Comparison of ENCODE assay signal across 32 cellular contexts in genomic region chr9:98747476-98747875, GRCh38. TPM values are rescaled to one million over a fixed set of nuclear protein-coding genes. Genes with fewer than 3 reads are reported as not detected.
"Had no signal": no experiment of that assay in that cellular context is flagged by ENCODE, and none has a peak within 500 bp of the region (broad histone marks: within the 10 kb centered on the region; RNA-seq: fewer than 3 reads in every experiment).

No MANE protein-coding gene starts in this region.

- H3K27me3 ChIP-seq: ascending aorta, breast epithelium, dorsolateral prefrontal cortex, esophagus squamous epithelium had no signal

- ATAC-seq: activated CD4-positive, CD25-positive, alpha-beta regulatory T cell treated with anti-CD3 and anti-CD28 coated beads, Interleukin-2, amount 50 U/mL, for 24 hours; activated CD8-positive, alpha-beta T cell treated with anti-CD3 and anti-CD28 coated beads for 36 hours; activated T-cell treated with anti-CD3 and anti-CD28 coated beads, Interleukin-2, amount 50 U/mL, for 4 hours; activated T-helper 17 cell treated with anti-CD3 and anti-CD28 coated beads, Interleukin-2, amount 50 U/mL, for 72 hours; T-cell had no signal

- H3K4me1 Mint-ChIP-seq: activated B cell treated with CpG ODN at 0.5 μM for 24 hours; activated naive CD4-positive, alpha-beta T cell treated with anti-CD3 and anti-CD28 coated beads, Interleukin-2, amount 50 U/mL, for 24 hours; activated naive CD8-positive, alpha-beta T cell treated with anti-CD3 and anti-CD28 coated beads, Interleukin-2, amount 10 ng/mL, durations not matched to agents 7 days and 5 days; activated T-helper 17 cell treated with anti-CD3 and anti-CD28 coated beads, Interleukin-2, amount 50 U/mL, for 72 hours; brain; central memory CD8-positive, alpha-beta T cell; T-cell had no signal

- H3K27ac Mint-ChIP-seq: activated B cell treated with CpG ODN at 0.5 μM for 24 hours; activated CD8-positive, alpha-beta T cell treated with anti-CD3 and anti-CD28 coated beads for 36 hours; activated naive CD4-positive, alpha-beta T cell treated with anti-CD3 and anti-CD28 coated beads, Interleukin-2, amount 50 U/mL, for 24 hours; activated naive CD8-positive, alpha-beta T cell treated with anti-CD3 and anti-CD28 coated beads, Interleukin-2, amount 10 ng/mL, durations not matched to agents 7 days and 5 days; activated T-helper 17 cell treated with anti-CD3 and anti-CD28 coated beads, Interleukin-2, amount 50 U/mL, for 72 hours; dendritic cell treated with granulocyte-macrophage colony-stimulating factor and Interleukin-4, amounts not matched to agents 40 ng/mL and 50 ng/mL, for 4 days; T-cell; T-helper 1 cell treated with Interleukin-12 subunit alpha and Interleukin-12 subunit beta and Interleukin-4 antibody, amounts not matched to agents 30 μg/mL and 1 μg/mL, for 36 hours; T-helper 2 cell treated with Interferon-gamma antibody and Interleukin-4, amounts not matched to agents 5 μg/mL and 100 μg/mL, for 36 hours had no signal

- DNase-seq: activated B cell treated with CpG ODN at 0.5 μM for 24 hours; activated CD4-positive, alpha-beta T cell treated with anti-CD3 and anti-CD28 coated beads for 48 hours; activated CD4-positive, alpha-beta T cell treated with anti-CD3 and anti-CD28 coated beads, Interleukin-2, amount 50 U/mL, for 1 hour; activated CD4-positive, alpha-beta T cell treated with anti-CD3 and anti-CD28 coated beads, Interleukin-2, amount 50 U/mL, for 48 hours; activated CD8-positive, alpha-beta memory T cell treated with anti-CD3 and anti-CD28 coated beads for 24 hours; activated CD8-positive, alpha-beta T cell treated with anti-CD3 and anti-CD28 coated beads for 36 hours; activated effector memory CD4-positive, alpha-beta T cell treated with Interleukin-2 at 50 U/mL for 16 hours; activated gamma-delta T cell treated with Interleukin-2 at 50 U/mL for 16 hours; activated naive CD4-positive, alpha-beta T cell treated with Interleukin-2 at 50 U/mL for 16 hours; activated naive CD8-positive, alpha-beta T cell treated with anti-CD3 and anti-CD28 coated beads, Interleukin-2, amount 10 ng/mL, durations not matched to agents 7 days and 5 days; activated T-cell treated with anti-CD3 and anti-CD28 coated beads, Interleukin-2, amount 50 U/mL, for 4 hours; dorsolateral prefrontal cortex; effector memory CD4-positive, alpha-beta T cell; erythroblast; esophagus squamous epithelium; head of caudate nucleus; SW 1271; T-cell; T1000; WERI-Rb-1 had no signal

- H3K4me1 ChIP-seq: ascending aorta, breast epithelium, esophagus squamous epithelium had no signal

- H3K27me3 Mint-ChIP-seq: activated B cell treated with CpG ODN at 0.5 μM for 24 hours; activated CD8-positive, alpha-beta T cell treated with anti-CD3 and anti-CD28 coated beads for 36 hours; activated naive CD4-positive, alpha-beta T cell treated with anti-CD3 and anti-CD28 coated beads, Interleukin-2, amount 50 U/mL, for 24 hours; activated naive CD8-positive, alpha-beta T cell treated with anti-CD3 and anti-CD28 coated beads, Interleukin-2, amount 10 ng/mL, durations not matched to agents 7 days and 5 days; activated T-helper 17 cell treated with anti-CD3 and anti-CD28 coated beads, Interleukin-2, amount 50 U/mL, for 72 hours; brain; central memory CD8-positive, alpha-beta T cell; dendritic cell treated with granulocyte-macrophage colony-stimulating factor and Interleukin-4, amounts not matched to agents 40 ng/mL and 50 ng/mL, for 4 days; T-cell had no signal

- H3K9me3 Mint-ChIP-seq: activated CD8-positive, alpha-beta T cell treated with anti-CD3 and anti-CD28 coated beads for 36 hours; activated naive CD4-positive, alpha-beta T cell treated with anti-CD3 and anti-CD28 coated beads, Interleukin-2, amount 50 U/mL, for 24 hours; activated naive CD8-positive, alpha-beta T cell treated with anti-CD3 and anti-CD28 coated beads, Interleukin-2, amount 10 ng/mL, durations not matched to agents 7 days and 5 days; activated T-cell treated with anti-CD3 and anti-CD28 coated beads, Interleukin-2, amount 50 U/mL, for 4 hours; activated T-helper 17 cell treated with anti-CD3 and anti-CD28 coated beads, Interleukin-2, amount 50 U/mL, for 72 hours; brain; central memory CD8-positive, alpha-beta T cell; dendritic cell treated with granulocyte-macrophage colony-stimulating factor and Interleukin-4, amounts not matched to agents 40 ng/mL and 50 ng/mL, for 4 days; T-cell; T-helper 1 cell treated with Interleukin-12 subunit alpha and Interleukin-12 subunit beta and Interleukin-4 antibody, amounts not matched to agents 30 μg/mL and 1 μg/mL, for 36 hours; T-helper 2 cell treated with Interferon-gamma antibody and Interleukin-4, amounts not matched to agents 5 μg/mL and 100 μg/mL, for 36 hours had no signal

- H3K4me3 Mint-ChIP-seq: activated B cell treated with CpG ODN at 0.5 μM for 24 hours; activated CD8-positive, alpha-beta T cell treated with anti-CD3 and anti-CD28 coated beads for 36 hours; activated naive CD4-positive, alpha-beta T cell treated with anti-CD3 and anti-CD28 coated beads, Interleukin-2, amount 50 U/mL, for 24 hours; activated naive CD8-positive, alpha-beta T cell treated with anti-CD3 and anti-CD28 coated beads, Interleukin-2, amount 10 ng/mL, durations not matched to agents 7 days and 5 days; activated T-cell treated with anti-CD3 and anti-CD28 coated beads, Interleukin-2, amount 50 U/mL, for 4 hours; activated T-helper 17 cell treated with anti-CD3 and anti-CD28 coated beads, Interleukin-2, amount 50 U/mL, for 72 hours; brain; central memory CD8-positive, alpha-beta T cell; dendritic cell treated with granulocyte-macrophage colony-stimulating factor and Interleukin-4, amounts not matched to agents 40 ng/mL and 50 ng/mL, for 4 days; T-cell; T-helper 1 cell treated with Interleukin-12 subunit alpha and Interleukin-12 subunit beta and Interleukin-4 antibody, amounts not matched to agents 30 μg/mL and 1 μg/mL, for 36 hours; T-helper 2 cell treated with Interferon-gamma antibody and Interleukin-4, amounts not matched to agents 5 μg/mL and 100 μg/mL, for 36 hours had no signal

- H3K36me3 ChIP-seq: breast epithelium had no signal

- H3K9me3 ChIP-seq: ascending aorta, breast epithelium, esophagus squamous epithelium had no signal

- H3K27ac ChIP-seq: ascending aorta, breast epithelium, coronary artery, dorsolateral prefrontal cortex, esophagus squamous epithelium, WERI-Rb-1 had no signal

- H3K4me3 ChIP-seq: ascending aorta, breast epithelium, coronary artery, dorsolateral prefrontal cortex, esophagus squamous epithelium had no signal

RNA-seq across cellular contexts. Expression of gene GABBR2, which starts 38.7 kb away (rescaled TPM):
- total RNA-seq: activated B cell treated with CpG ODN at 0.5 μM for 24 hours; activated CD8-positive, alpha-beta T cell treated with anti-CD3 and anti-CD28 coated beads for 36 hours; activated naive CD8-positive, alpha-beta T cell treated with anti-CD3 and anti-CD28 coated beads, Interleukin-2, amount 10 ng/mL, durations not matched to agents 7 days and 5 days; activated T-cell treated with anti-CD3 and anti-CD28 coated beads, Interleukin-2, amount 50 U/mL, for 4 hours; activated T-helper 17 cell treated with anti-CD3 and anti-CD28 coated beads, Interleukin-2, amount 50 U/mL, for 72 hours; ascending aorta; breast epithelium; esophagus squamous epithelium; fibroblast of villous mesenchyme had no signal
